Comparison of ENCODE assay signal across 12 cellular contexts in the genomic region with DNA sequence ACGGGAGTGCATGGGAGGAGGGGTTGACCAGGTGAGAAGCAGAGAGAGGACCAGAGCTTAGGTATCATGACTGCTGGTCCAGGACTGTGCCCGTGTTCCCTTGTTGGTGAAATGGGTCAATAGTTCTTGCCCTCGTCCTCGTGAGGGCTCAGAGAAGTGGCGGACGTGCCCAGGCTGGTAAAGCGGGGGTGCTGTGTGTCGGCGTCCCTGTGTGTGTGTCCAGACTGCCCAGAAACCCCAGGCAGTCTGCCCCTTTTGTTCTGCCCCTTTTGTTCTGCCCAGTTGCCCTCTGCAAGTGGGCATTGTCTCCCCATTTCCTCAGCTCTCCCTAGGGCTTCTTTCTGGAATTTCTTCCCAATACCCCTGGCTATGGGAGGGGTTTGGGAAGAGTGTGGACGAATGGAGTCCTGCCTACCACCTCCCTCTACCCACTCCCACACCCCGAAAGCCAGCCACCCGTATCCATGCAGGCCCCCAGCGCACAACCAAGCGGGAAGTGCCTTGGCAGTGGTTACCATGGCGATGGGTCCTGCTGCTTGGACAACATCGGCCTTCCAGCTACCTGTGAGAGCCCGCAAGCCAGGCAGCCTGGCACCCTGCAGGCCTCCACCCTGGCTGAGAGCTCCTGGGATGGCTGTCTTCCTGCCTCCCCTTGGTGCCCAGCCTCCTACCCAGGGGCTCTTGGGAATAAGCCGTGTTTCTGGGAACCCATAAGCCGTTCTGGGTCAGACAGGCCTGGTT. TPM values are rescaled to one million over a fixed set of nuclear protein-coding genes. Genes with fewer than 3 reads are reported as not detected.
DNase-seq lines count a peak whose midpoint lies in the region; ATAC-seq and TF ChIP-seq lines count a peak whose summit lies in the region.
"Had no signal": no experiment of that assay in that cellular context is flagged by ENCODE, and none has a peak within 500 bp of the region (broad histone marks: within the 10 kb centered on the region; RNA-seq: fewer than 3 reads in every experiment).

No MANE protein-coding gene starts in this region.

- 60 to 89% methylated on average over 12 to 19 of the region's 19 CpGs for WGBS in endodermal cell (ENCODE audit: insufficient coverage in 1 of 2, insufficient read length in 1 of 2), 2 experiments
- 89 to 93% (median 90%) methylated on average over 19 of the region's 19 CpGs for WGBS in ovary, 3 donors

- H3K4me1 Mint-ChIP-seq in endodermal cell = no peaks in the 10 kb centered on the region

- H3K27ac ChIP-seq in endodermal cell (ENCODE audit: low read depth, low read length) (no peak overlapping the region), ovary (peak overlapping the region; percentile 2 to 83), PC-3 (ENCODE audit: low read length) (no peak overlapping the region)

- CTCF ChIA-PET in PC-3 (lab: Charles Lee) = no interaction called here

- no peaks in the 10 kb centered on the region for H3K9me3 Mint-ChIP-seq in endodermal cell
- H3K9me3 Mint-ChIP-seq: CD4-positive, alpha-beta T cell had no signal

- POLR2A ChIA-PET in PC-3 (lab: Charles Lee; ENCODE audit: unreplicated experiment) = no interaction called here

- H3K36me3 Mint-ChIP-seq in endodermal cell (ENCODE audit: low read depth) = no peaks in the 10 kb centered on the region

- TF ChIP-seq POLR2A in ovary (IDR thresholded peaks at IDR 0.05) = no peak

- TF ChIP-seq CTCF in endodermal cell (conservative IDR thresholded peaks at IDR 0.05) (no peak), ovary (IDR thresholded peaks at IDR 0.05) (no peak), PC-3 (conservative IDR thresholded peaks at IDR 0.05; ENCODE audit: low read depth, low read length) (no peak)

- H3K4me3 ChIP-seq in endodermal cell (ENCODE audit: low read length) (no peak overlapping the region), ovary (no peak overlapping the region), PC-3 (ENCODE audit: low read length) (no peak overlapping the region)

- peak; percentile 89 for DNase-seq in DMS153 (lab: John Stamatoyannopoulos, UW)
- peak; percentile 31 for DNase-seq in NCI-H146 treated with DMSO at 0.1 percent for 48 hours (lab: John Stamatoyannopoulos, UW; ENCODE audit: unreplicated experiment)
- peak; percentile 80 for DNase-seq in endodermal cell
- peak in 2 of 5 donors; percentile 25 to 37 for DNase-seq in ovary
- DNase-seq in OCI-M1 (lab: John Stamatoyannopoulos, UW) = no peak
- no peak for DNase-seq in PC-3
- no peak for DNase-seq in central memory CD4-positive, alpha-beta T cell
- DNase-seq in NAMALWA (ENCODE audit: low spot score) = no peak
- DNase-seq: CD4-positive, alpha-beta T cell; islet precursor cell; NCI-H2171 had no signal

- TF ChIP-seq EP300 in ovary (IDR thresholded peaks at IDR 0.05) = no peak

- no peaks in the 10 kb centered on the region for H3K27me3 Mint-ChIP-seq in endodermal cell (ENCODE audit: insufficient read depth)
- H3K27me3 Mint-ChIP-seq: CD4-positive, alpha-beta T cell had no signal

- no TSS peak for BruUV-seq in PC-3 (replicated peaks; lab: Mats Ljungman, UMichigan)

- no peaks in the 10 kb centered on the region for H3K9me3 ChIP-seq in endodermal cell (ENCODE audit: control insufficient read depth, low read length)
- no peaks in the 10 kb centered on the region for H3K9me3 ChIP-seq in ovary
- no peaks in the 10 kb centered on the region for H3K9me3 ChIP-seq in PC-3 (ENCODE audit: low read length)

- no peaks in the 10 kb centered on the region for H4K20me1 ChIP-seq in PC-3 (ENCODE audit: low read length)

- no peaks in the 10 kb centered on the region for H3K9me2 ChIP-seq in PC-3 (replicated peaks; ENCODE audit: low read length)

- H3K27me3 ChIP-seq in endodermal cell (ENCODE audit: control insufficient read depth, insufficient read depth, low read length, poor library complexity, severe bottlenecking) (no peaks in the 10 kb centered on the region), ovary (no peaks in the 10 kb centered on the region), PC-3 (ENCODE audit: low read length) (no peaks in the 10 kb centered on the region)

- no peak overlapping the region for H3K4me3 Mint-ChIP-seq in endodermal cell
- H3K4me3 Mint-ChIP-seq: CD4-positive, alpha-beta T cell had no signal

- intact Hi-C loops in ovary (cut with DNase I) (no loop called here), PC-3 (cut with micrococcal nuclease) (no loop called here)

- H3K36me3 ChIP-seq in endodermal cell (ENCODE audit: control insufficient read depth, insufficient read depth, low read length) = no peaks in the 10 kb centered on the region
- H3K36me3 ChIP-seq in ovary = no peaks in the 10 kb centered on the region
- no peaks in the 10 kb centered on the region for H3K36me3 ChIP-seq in PC-3 (ENCODE audit: low read depth, low read length)

- H3K27ac Mint-ChIP-seq in endodermal cell = no peak overlapping the region
- H3K27ac Mint-ChIP-seq: CD4-positive, alpha-beta T cell had no signal

- no peak overlapping the region for H3K4me2 ChIP-seq in PC-3 (ENCODE audit: low read length)

- no peak overlapping the region for H2AFZ ChIP-seq in PC-3 (ENCODE audit: low read length)
- H2AFZ ChIP-seq: parathyroid adenoma had no signal

- H3K9ac ChIP-seq in endodermal cell (ENCODE audit: extremely low read depth, low read length, poor library complexity, severe bottlenecking) = no peak overlapping the region
- no peak overlapping the region for H3K9ac ChIP-seq in PC-3 (ENCODE audit: low read length)
- H3K9ac ChIP-seq: parathyroid adenoma had no signal

- H3K4me1 ChIP-seq in endodermal cell (ENCODE audit: control insufficient read depth, insufficient read depth, low read length) = no peaks in the 10 kb centered on the region
- peaks cover 26% of the 10 kb centered on the region for H3K4me1 ChIP-seq in ovary (ENCODE audit: insufficient read depth)
- no peaks in the 10 kb centered on the region for H3K4me1 ChIP-seq in PC-3 (ENCODE audit: insufficient read depth, low read length)

- no peaks in the 10 kb centered on the region for H3K79me2 ChIP-seq in PC-3 (ENCODE audit: low read length)
- H3K79me2 ChIP-seq: parathyroid adenoma had no signal

- no peak for ATAC-seq in PC-3

- H3F3A ChIP-seq in PC-3 (ENCODE audit: low read length, unreplicated experiment) = no peaks in the 10 kb centered on the region

RNA-seq across cellular contexts. Expression of a gene that starts 34.7 kb away (rescaled TPM):
- 1 to 10 TPM; 5.6 to 6.0 TPM for total RNA-seq in endodermal cell
- 1.5 TPM for polyA plus RNA-seq in endodermal cell (2013, experiment 1 of 2)
- 1.2 TPM for polyA plus RNA-seq in endodermal cell (2013, experiment 2 of 2)
- 10 to 100 TPM in 5 of 7 donors, 1 to 10 TPM in 2; 7.6 to 28.4 (median 17.0) TPM for total RNA-seq in ovary
- polyA plus RNA-seq in ovary = 1 to 10 TPM; 3.0 to 7.2 TPM
- 4.1 and 5.0 TPM in 2 replicates for total RNA-seq in PC-3 (2014; rRNA removed)

RNA-seq across cellular contexts. Expression of a gene that starts 40.6 kb away (rescaled TPM):
- total RNA-seq in endodermal cell = not detected
- polyA plus RNA-seq in endodermal cell (2013, experiment 1 of 2) = 0.11 TPM
- not detected for polyA plus RNA-seq in endodermal cell (2013, experiment 2 of 2)
- total RNA-seq in ovary = not detected
- polyA plus RNA-seq in ovary = under 1 TPM in 1 of 2 donors, not detected in 1; 0.06 TPM
- total RNA-seq in PC-3 (2014; rRNA removed) = not detected in 2 replicates
- total RNA-seq: CD4-positive, alpha-beta T cell had no signal

RNA-seq across cellular contexts. Expression of a gene that starts 58.9 kb away (rescaled TPM):
- 1 to 10 TPM in 1 of 2 donors, under 1 TPM in 1; 0.46 to 1.4 TPM for total RNA-seq in endodermal cell
- 0.32 TPM for polyA plus RNA-seq in endodermal cell (2013, experiment 1 of 2)
- 0.62 TPM for polyA plus RNA-seq in endodermal cell (2013, experiment 2 of 2)
- total RNA-seq in ovary = 10 to 100 TPM in 3 of 7 donors, 1 to 10 TPM in 4; 4.6 to 20.9 (median 9.7) TPM
- 1 to 10 TPM; 3.1 to 3.4 TPM for polyA plus RNA-seq in ovary
- total RNA-seq in PC-3 (2014; rRNA removed) = not detected in 2 replicates

Comparison
In these comparisons a context has a peak if more than half of its experiments do, and no peak if none do; other contexts are left out.
1. DNase-seq: peak in DMS153 (single experiment), NCI-H146 treated with DMSO at 0.1 percent for 48 hours (single experiment) and endodermal cell (single experiment); none in OCI-M1 (single experiment), PC-3 (single experiment), central memory CD4-positive, alpha-beta T cell (single experiment) and NAMALWA (single experiment).
2. H3K27ac ChIP-seq: peak in ovary (2 of 2); none in endodermal cell (single experiment) and PC-3 (single experiment).